In the genomic region with DNA sequence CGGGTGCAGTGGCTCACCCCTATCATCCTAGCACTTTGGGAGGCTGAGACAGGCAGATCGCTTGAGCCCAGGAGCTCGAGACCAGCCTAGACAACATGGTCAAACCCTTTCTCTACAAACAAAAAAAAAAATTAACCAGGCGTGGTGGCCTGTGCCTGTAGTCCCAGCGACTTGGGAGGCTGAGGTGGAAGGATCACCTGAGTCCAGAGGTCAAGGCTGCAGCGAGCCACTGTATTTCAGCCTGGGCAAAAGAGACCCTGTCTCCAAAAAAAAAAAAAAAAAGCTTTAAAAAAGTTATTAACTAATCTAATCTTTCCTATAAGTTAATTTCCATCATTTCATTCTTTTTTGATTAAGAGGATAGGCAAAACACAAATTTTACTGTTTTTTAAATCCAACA, we compare ENCODE assay signal across 13 cellular contexts. TPM values are rescaled to one million over a fixed set of nuclear protein-coding genes. Genes with fewer than 3 reads are reported as not detected.
DNase-seq lines count a peak whose midpoint lies in the region; ATAC-seq and TF ChIP-seq lines count a peak whose summit lies in the region.
"Had no signal": no experiment of that assay in that cellular context is flagged by ENCODE, and none has a peak within 500 bp of the region (broad histone marks: within the 10 kb centered on the region; RNA-seq: fewer than 3 reads in every experiment).

No MANE protein-coding gene starts in this region.

- H4K91ac ChIP-seq in IMR-90 (ENCODE audit: insufficient read depth, low read depth, low read length) = no peak overlapping the region

- no TSS peak for BruUV-seq in IMR-90 (replicated peaks; lab: Mats Ljungman, UMichigan)

- TF ChIP-seq RAD21 in IMR-90 (IDR thresholded peaks at IDR 0.05; ENCODE audit: low read length) = no peak

- H3K36me3 Mint-ChIP-seq in CD8-positive, alpha-beta memory T cell = peaks cover 0 to 15% (median 0%) of the 10 kb centered on the region in 3 donors
- peaks cover 2% of the 10 kb centered on the region for H3K36me3 Mint-ChIP-seq in activated naive CD8-positive, alpha-beta T cell treated with anti-CD3 and anti-CD28 coated beads, Interleukin-2, amount 10 ng/mL, durations not matched to agents 7 days and 5 days
- peaks cover 0 to 2% (median 0%) of the 10 kb centered on the region in 3 donors for H3K36me3 Mint-ChIP-seq in naive thymus-derived CD8-positive, alpha-beta T cell
- H3K36me3 Mint-ChIP-seq in activated T-helper 1 cell treated with anti-CD3 and anti-CD28 coated beads, Interleukin-12 subunit alpha, Interleukin-12 subunit beta, Interleukin-2, Interleukin-4 antibody, amounts not matched to agents 30 ng/mL and 10 ng/mL and 1 ng/mL, durations not matched to agents 14 hours and 24 hours and 36 hours (ENCODE audit: low read depth) = peaks cover 3% of the 10 kb centered on the region

- POLR2A ChIA-PET in CD8-positive, alpha-beta memory T cell (lab: Charles Lee) = interaction anchor here (0.6 to 1.2 kb wide), 2 partner anchors 11 to 1901 kb away, joined by 4 to 5 read pairs; no protein-coding TSS in a partner anchor
- POLR2A ChIA-PET in IMR-90 (lab: Charles Lee; ENCODE audit: unreplicated experiment) = no interaction called here
- POLR2A ChIA-PET in activated naive CD8-positive, alpha-beta T cell treated with anti-CD3 and anti-CD28 coated beads, Interleukin-2, amount 10 ng/mL, durations not matched to agents 7 days and 5 days (lab: Charles Lee) = interaction anchor here (0.6 to 0.8 kb wide), 3 partner anchors 8 to 216 kb away, joined by 3 to 4 read pairs (median 3); no protein-coding TSS in a partner anchor
- POLR2A ChIA-PET in naive thymus-derived CD8-positive, alpha-beta T cell (lab: Charles Lee) = no interaction called here

- no peak overlapping the region for H3K18ac ChIP-seq in IMR-90 (ENCODE audit: low read depth, low read length)

- dilution Hi-C loops in IMR-90 (cut with HindIII; ENCODE audit: low sequenced_read_pairs, unreplicated experiment) = no loop called here

- H3K27me3 ChIP-seq in CD8-positive, alpha-beta memory T cell (ENCODE audit: insufficient read depth, low read length, poor library complexity, severe bottlenecking) = no peaks in the 10 kb centered on the region
- H3K27me3 ChIP-seq in IMR-90 (ENCODE audit: control insufficient read depth, insufficient read depth, low read length) = no peaks in the 10 kb centered on the region

- H2BK5ac ChIP-seq in IMR-90 (ENCODE audit: low read depth, low read length, poor library complexity, severe bottlenecking) = no peak overlapping the region

- H3K56ac ChIP-seq in IMR-90 (ENCODE audit: extremely low read depth, insufficient read depth, low read length) = no peak overlapping the region

- no peak overlapping the region for H3K4me2 ChIP-seq in IMR-90 (ENCODE audit: low read depth, low read length)

- no peak overlapping the region; the same call in 1 of the 2 replicates for H2AK5ac ChIP-seq in IMR-90 (ENCODE audit: low read depth, low read length)

- H3K27ac ChIP-seq in CD8-positive, alpha-beta memory T cell (ENCODE audit: low read depth, low read length) = no peak overlapping the region
- no peak overlapping the region for H3K27ac ChIP-seq in IMR-90 (ENCODE audit: insufficient read depth, low read length)
- H3K27ac ChIP-seq: HL-60 had no signal

- H2BK120ac ChIP-seq in IMR-90 (ENCODE audit: low read depth, low read length) = no peak overlapping the region

- 0 out of 2 replicates have a peak overlapping the region, but pooled peaks have one; percentile 23 for H3K14ac ChIP-seq in IMR-90 (replicated peaks; ENCODE audit: low read depth, low read length)

- H3K4me3 ChIP-seq in CD8-positive, alpha-beta memory T cell (ENCODE audit: low read length) = no peak overlapping the region
- H3K4me3 ChIP-seq in IMR-90 (ENCODE audit: insufficient read depth, low read depth, low read length) = no peak overlapping the region
- H3K4me3 ChIP-seq: mucosa of descending colon had no signal

- H3K9ac ChIP-seq in IMR-90 (ENCODE audit: low read depth, low read length) = no peak overlapping the region

- H3K27me3 Mint-ChIP-seq in CD8-positive, alpha-beta memory T cell = no peaks in the 10 kb centered on the region
- no peaks in the 10 kb centered on the region for H3K27me3 Mint-ChIP-seq in activated naive CD8-positive, alpha-beta T cell treated with anti-CD3 and anti-CD28 coated beads, Interleukin-2, amount 10 ng/mL, durations not matched to agents 7 days and 5 days
- H3K27me3 Mint-ChIP-seq in naive thymus-derived CD8-positive, alpha-beta T cell = no peaks in the 10 kb centered on the region
- H3K27me3 Mint-ChIP-seq in activated T-helper 1 cell treated with anti-CD3 and anti-CD28 coated beads, Interleukin-12 subunit alpha, Interleukin-12 subunit beta, Interleukin-2, Interleukin-4 antibody, amounts not matched to agents 30 ng/mL and 10 ng/mL and 1 ng/mL, durations not matched to agents 14 hours and 24 hours and 36 hours (ENCODE audit: insufficient read depth) = no peaks in the 10 kb centered on the region
- H3K27me3 Mint-ChIP-seq: progenitor cell of endocrine pancreas had no signal

- peaks cover 52% of the 10 kb centered on the region for H4K20me1 ChIP-seq in IMR-90 (ENCODE audit: insufficient read depth, low read length)

- no peak overlapping the region for H3K23ac ChIP-seq in IMR-90 (ENCODE audit: low read depth, low read length)

- H3K9me3 Mint-ChIP-seq in CD8-positive, alpha-beta memory T cell = no peaks in the 10 kb centered on the region
- no peaks in the 10 kb centered on the region for H3K9me3 Mint-ChIP-seq in activated naive CD8-positive, alpha-beta T cell treated with anti-CD3 and anti-CD28 coated beads, Interleukin-2, amount 10 ng/mL, durations not matched to agents 7 days and 5 days
- no peaks in the 10 kb centered on the region for H3K9me3 Mint-ChIP-seq in naive thymus-derived CD8-positive, alpha-beta T cell
- no peaks in the 10 kb centered on the region for H3K9me3 Mint-ChIP-seq in activated T-helper 1 cell treated with anti-CD3 and anti-CD28 coated beads, Interleukin-12 subunit alpha, Interleukin-12 subunit beta, Interleukin-2, Interleukin-4 antibody, amounts not matched to agents 30 ng/mL and 10 ng/mL and 1 ng/mL, durations not matched to agents 14 hours and 24 hours and 36 hours

- H3K4me1 Mint-ChIP-seq in CD8-positive, alpha-beta memory T cell = peaks cover 45 to 71% (median 49%) of the 10 kb centered on the region in 3 donors
- H3K4me1 Mint-ChIP-seq in activated naive CD8-positive, alpha-beta T cell treated with anti-CD3 and anti-CD28 coated beads, Interleukin-2, amount 10 ng/mL, durations not matched to agents 7 days and 5 days = peaks cover 29% of the 10 kb centered on the region
- peaks cover 16 to 67% (median 52%) of the 10 kb centered on the region in 4 donors for H3K4me1 Mint-ChIP-seq in naive thymus-derived CD8-positive, alpha-beta T cell
- peaks cover 27% of the 10 kb centered on the region for H3K4me1 Mint-ChIP-seq in activated T-helper 1 cell treated with anti-CD3 and anti-CD28 coated beads, Interleukin-12 subunit alpha, Interleukin-12 subunit beta, Interleukin-2, Interleukin-4 antibody, amounts not matched to agents 30 ng/mL and 10 ng/mL and 1 ng/mL, durations not matched to agents 14 hours and 24 hours and 36 hours (ENCODE audit: low read depth)

- no peak for DNase-seq in CD8-positive, alpha-beta memory T cell
- no peak for DNase-seq in IMR-90
- DNase-seq in activated naive CD8-positive, alpha-beta T cell treated with anti-CD3 and anti-CD28 coated beads, Interleukin-2, amount 10 ng/mL, durations not matched to agents 7 days and 5 days = no peak
- DNase-seq in naive thymus-derived CD8-positive, alpha-beta T cell = no peak
- DNase-seq in posterior cingulate gyrus = no peak
- DNase-seq in activated T-helper 1 cell treated with anti-CD3 and anti-CD28 coated beads, Interleukin-12 subunit alpha, Interleukin-12 subunit beta, Interleukin-2, Interleukin-4 antibody, amounts not matched to agents 30 ng/mL and 10 ng/mL and 1 ng/mL, durations not matched to agents 14 hours and 24 hours and 36 hours (ENCODE audit: low spot score) = no peak
- DNase-seq: activated CD4-positive, CD25-positive, alpha-beta regulatory T cell treated with anti-CD3 and anti-CD28 coated beads, Interleukin-2, amount 50 U/mL, for 72 hours; hippocampal formation; mucosa of descending colon; NCI-H1694 had no signal

- H2BK20ac ChIP-seq in IMR-90 (ENCODE audit: low read depth, low read length) = no peak overlapping the region

- H3K4me3 Mint-ChIP-seq in CD8-positive, alpha-beta memory T cell = peak overlapping the region in 6 of 7 donors; percentile 15 to 98 (median 93)
- H3K4me3 Mint-ChIP-seq in activated naive CD8-positive, alpha-beta T cell treated with anti-CD3 and anti-CD28 coated beads, Interleukin-2, amount 10 ng/mL, durations not matched to agents 7 days and 5 days = peak overlapping the region; percentile 32
- H3K4me3 Mint-ChIP-seq in naive thymus-derived CD8-positive, alpha-beta T cell = peak overlapping the region in 9 of 10 donors; percentile 41 to 98 (median 95)
- no peak overlapping the region for H3K4me3 Mint-ChIP-seq in activated T-helper 1 cell treated with anti-CD3 and anti-CD28 coated beads, Interleukin-12 subunit alpha, Interleukin-12 subunit beta, Interleukin-2, Interleukin-4 antibody, amounts not matched to agents 30 ng/mL and 10 ng/mL and 1 ng/mL, durations not matched to agents 14 hours and 24 hours and 36 hours

- intact Hi-C loops in IMR-90 (cut with micrococcal nuclease) = no loop called here
- intact Hi-C loops in posterior cingulate gyrus (cut with DNase I) = no loop called here
- intact Hi-C loops in activated T-helper 1 cell treated with anti-CD3 and anti-CD28 coated beads, Interleukin-12 subunit alpha, Interleukin-12 subunit beta, Interleukin-2, Interleukin-4 antibody, amounts not matched to agents 30 ng/mL and 10 ng/mL and 1 ng/mL, durations not matched to agents 14 hours and 24 hours and 36 hours (cut with micrococcal nuclease) = loop anchor here (10.0 kb wide), 1 partner anchor 222 kb away; no protein-coding TSS in a partner anchor

- CTCF ChIA-PET in CD8-positive, alpha-beta memory T cell (lab: Charles Lee) = no interaction called here
- CTCF ChIA-PET in IMR-90 (lab: Yijun Ruan, JAX) = no interaction called here

- in situ Hi-C loops in IMR-90 (cut with MboI; ENCODE audit: low sequenced_read_pairs) = no loop called here

- H2AK9ac ChIP-seq in IMR-90 (replicated peaks; ENCODE audit: low read depth, low read length, poor library complexity) = no peak overlapping the region

- no peak for TF ChIP-seq POLR2A in IMR-90 (IDR thresholded peaks at IDR 0.05; ENCODE audit: low read depth, low read length)

- peaks cover 6% of the 10 kb centered on the region; the same call in 1 of the 2 replicates for H3K9me1 ChIP-seq in IMR-90 (ENCODE audit: insufficient read depth, low read length)

- no peak overlapping the region for H3K4ac ChIP-seq in IMR-90 (ENCODE audit: low read depth, low read length)

- H3K36me3 ChIP-seq in CD8-positive, alpha-beta memory T cell (ENCODE audit: insufficient read depth, low read length) = no peaks in the 10 kb centered on the region
- H3K36me3 ChIP-seq in IMR-90 (ENCODE audit: control insufficient read depth, insufficient read depth, low read length) = 0 out of 2 replicates have a peak, but pooled peaks cover 1% of the 10 kb centered on the region

- H3K27ac Mint-ChIP-seq in CD8-positive, alpha-beta memory T cell = peak overlapping the region in 6 of 8 donors; percentile 20 to 95 (median 58)
- no peak overlapping the region for H3K27ac Mint-ChIP-seq in activated naive CD8-positive, alpha-beta T cell treated with anti-CD3 and anti-CD28 coated beads, Interleukin-2, amount 10 ng/mL, durations not matched to agents 7 days and 5 days
- H3K27ac Mint-ChIP-seq in naive thymus-derived CD8-positive, alpha-beta T cell = peak overlapping the region in 8 of 10 donors; percentile 37 to 97 (median 72)
- no peak overlapping the region for H3K27ac Mint-ChIP-seq in activated T-helper 1 cell treated with anti-CD3 and anti-CD28 coated beads, Interleukin-12 subunit alpha, Interleukin-12 subunit beta, Interleukin-2, Interleukin-4 antibody, amounts not matched to agents 30 ng/mL and 10 ng/mL and 1 ng/mL, durations not matched to agents 14 hours and 24 hours and 36 hours

- 60% methylated on average over 1 of the region's 6 CpGs; no CpG with 5 or more reads in 1 of the 2 experiments for WGBS in IMR-90 (ENCODE audit: extremely low coverage in 2 of 2, insufficient read length in 1 of 2), 2 experiments

- peaks cover 31% of the 10 kb centered on the region for H3K4me1 ChIP-seq in CD8-positive, alpha-beta memory T cell (ENCODE audit: insufficient read depth, low read length)
- H3K4me1 ChIP-seq in IMR-90 (ENCODE audit: control insufficient read depth, insufficient read depth, low read length) = peaks cover 6% of the 10 kb centered on the region

- no peak overlapping the region for H2AFZ ChIP-seq in IMR-90 (replicated peaks; ENCODE audit: low read length, poor library complexity)

- H3K9me3 ChIP-seq in CD8-positive, alpha-beta memory T cell (ENCODE audit: low read length) = no peaks in the 10 kb centered on the region
- H3K9me3 ChIP-seq in IMR-90 (ENCODE audit: control insufficient read depth, insufficient read depth, low read length) = no peaks in the 10 kb centered on the region
- H3K9me3 ChIP-seq: mucosa of descending colon had no signal

- ATAC-seq in IMR-90 (ENCODE audit: low read depth) (no peak), GM21526 (IDR thresholded peaks at IDR 0.05; ENCODE audit: low FRiP score, unreplicated experiment) (no peak)
- no peak for ATAC-seq in activated naive CD8-positive, alpha-beta T cell treated with anti-CD3 and anti-CD28 coated beads, Interleukin-2, amount 10 ng/mL, durations not matched to agents 7 days and 5 days (ENCODE audit: low read depth)
- ATAC-seq in naive thymus-derived CD8-positive, alpha-beta T cell = no peak
- ATAC-seq: mucosa of descending colon had no signal

- H4K5ac ChIP-seq in IMR-90 (ENCODE audit: low read depth, low read length) = no peak overlapping the region

- no peak overlapping the region for H2BK15ac ChIP-seq in IMR-90 (ENCODE audit: low read depth, low read length)

- H4K8ac ChIP-seq in IMR-90 (ENCODE audit: low read depth in 2 of 2, low read length in 2 of 2) = no peak overlapping the region

- peaks cover 10 to 35% of the 10 kb centered on the region in 2 experiments; a peak in 3 of 4 replicates for H3K79me1 ChIP-seq in IMR-90 (ENCODE audit: low read depth in 1 of 2, low read length in 2 of 2)

- TF ChIP-seq CTCF in IMR-90 (conservative IDR thresholded peaks at IDR 0.05; ENCODE audit: low read depth, low read length) = no peak

RNA-seq across cellular contexts. Expression of a gene that starts 2.5 kb away (rescaled TPM):
- total RNA-seq in CD8-positive, alpha-beta memory T cell = 100 to 1,000 TPM; 146 to 147 TPM
- 158 TPM for polyA plus RNA-seq in CD8-positive, alpha-beta memory T cell
- 78.0 and 80.3 TPM in 2 replicates for total RNA-seq in IMR-90 (2012; rRNA removed)
- polyA plus RNA-seq in IMR-90 (2012; rRNA removed) = 54.5 and 56.5 TPM in 2 replicates
- 26.7 and 39.9 TPM in 2 replicates for polyA plus RNA-seq in IMR-90 (2012; cell fraction: cytosol; rRNA removed)
- 54.3 and 72.4 TPM in 2 replicates for polyA plus RNA-seq in IMR-90 (2012; cell fraction: nucleus; rRNA removed; ENCODE audit: low replicate concordance)
- total RNA-seq in activated naive CD8-positive, alpha-beta T cell treated with anti-CD3 and anti-CD28 coated beads, Interleukin-2, amount 10 ng/mL, durations not matched to agents 7 days and 5 days = 100 to 1,000 TPM; 157 to 161 TPM
- 100 to 1,000 TPM; 149 to 163 TPM for total RNA-seq in naive thymus-derived CD8-positive, alpha-beta T cell
- 100 to 1,000 TPM in 1 of 3 donors, 10 to 100 TPM in 2; 41.8 to 132 (median 73.7) TPM for polyA plus RNA-seq in naive thymus-derived CD8-positive, alpha-beta T cell
- 123 and 131 TPM in 2 replicates for total RNA-seq in activated T-helper 1 cell treated with anti-CD3 and anti-CD28 coated beads, Interleukin-12 subunit alpha, Interleukin-12 subunit beta, Interleukin-2, Interleukin-4 antibody, amounts not matched to agents 30 ng/mL and 10 ng/mL and 1 ng/mL, durations not matched to agents 14 hours and 24 hours and 36 hours

RNA-seq across cellular contexts. Expression of a gene that starts 4.2 kb away (rescaled TPM):
- total RNA-seq in CD8-positive, alpha-beta memory T cell = 10 to 100 TPM; 26.3 to 27.1 TPM
- polyA plus RNA-seq in CD8-positive, alpha-beta memory T cell = 12.9 TPM
- 17.5 and 17.9 TPM in 2 replicates for total RNA-seq in IMR-90 (2012; rRNA removed)
- 25.3 and 29.5 TPM in 2 replicates for polyA plus RNA-seq in IMR-90 (2012; rRNA removed)
- polyA plus RNA-seq in IMR-90 (2012; cell fraction: cytosol; rRNA removed) = 6.8 and 10.2 TPM in 2 replicates
- polyA plus RNA-seq in IMR-90 (2012; cell fraction: nucleus; rRNA removed; ENCODE audit: low replicate concordance) = 205 and 279 TPM in 2 replicates
- total RNA-seq in activated naive CD8-positive, alpha-beta T cell treated with anti-CD3 and anti-CD28 coated beads, Interleukin-2, amount 10 ng/mL, durations not matched to agents 7 days and 5 days = 10 to 100 TPM; 42.1 to 43.3 TPM
- 10 to 100 TPM; 85.0 to 98.2 TPM for total RNA-seq in naive thymus-derived CD8-positive, alpha-beta T cell
- 10 to 100 TPM in 1 of 3 donors, 1 to 10 TPM in 2; 9.2 to 14.3 (median 9.2) TPM for polyA plus RNA-seq in naive thymus-derived CD8-positive, alpha-beta T cell
- 45.7 and 46.1 TPM in 2 replicates for total RNA-seq in activated T-helper 1 cell treated with anti-CD3 and anti-CD28 coated beads, Interleukin-12 subunit alpha, Interleukin-12 subunit beta, Interleukin-2, Interleukin-4 antibody, amounts not matched to agents 30 ng/mL and 10 ng/mL and 1 ng/mL, durations not matched to agents 14 hours and 24 hours and 36 hours

Comparison
In these comparisons a context has a peak if more than half of its experiments do, and no peak if none do; other contexts are left out.
1. H3K27ac Mint-ChIP-seq: peak in CD8-positive, alpha-beta memory T cell (6 of 8) and naive thymus-derived CD8-positive, alpha-beta T cell (8 of 10); none in activated naive CD8-positive, alpha-beta T cell treated with anti-CD3 and anti-CD28 coated beads, Interleukin-2, amount 10 ng/mL, durations not matched to agents 7 days and 5 days (single experiment) and activated T-helper 1 cell treated with anti-CD3 and anti-CD28 coated beads, Interleukin-12 subunit alpha, Interleukin-12 subunit beta, Interleukin-2, Interleukin-4 antibody, amounts not matched to agents 30 ng/mL and 10 ng/mL and 1 ng/mL, durations not matched to agents 14 hours and 24 hours and 36 hours (single experiment).
2. POLR2A ChIA-PET loops: an anchor here in CD8-positive, alpha-beta memory T cell (0.6 to 1.2 kb wide) and activated naive CD8-positive, alpha-beta T cell treated with anti-CD3 and anti-CD28 coated beads, Interleukin-2, amount 10 ng/mL, durations not matched to agents 7 days and 5 days (0.6 to 0.8 kb wide); none called in IMR-90 and naive thymus-derived CD8-positive, alpha-beta T cell.